In genomic region chr17:18744726-18745125, GRCh38 we compare ENCODE assay signal across 6 cellular contexts. TPM values are rescaled to one million over a fixed set of nuclear protein-coding genes. Genes with fewer than 3 reads are reported as not detected.
"Had no signal": no experiment of that assay in that cellular context is flagged by ENCODE, and none has a peak within 500 bp of the region (broad histone marks: within the 10 kb centered on the region; RNA-seq: fewer than 3 reads in every experiment).

No MANE protein-coding gene starts in this region.

RNA-seq across cellular contexts. Expression of gene FBXW10, which starts 0.9 kb away (rescaled TPM):
- total RNA-seq: dermis blood vessel endothelial cell, endothelial cell of umbilical vein, epithelial cell of proximal tubule, kidney epithelial cell, mononuclear cell had no signal
- polyA plus RNA-seq: endothelial cell of umbilical vein, fibroblast of lung had no signal
